ENCODE assay signal across 1 cellular context in the genomic region with DNA sequence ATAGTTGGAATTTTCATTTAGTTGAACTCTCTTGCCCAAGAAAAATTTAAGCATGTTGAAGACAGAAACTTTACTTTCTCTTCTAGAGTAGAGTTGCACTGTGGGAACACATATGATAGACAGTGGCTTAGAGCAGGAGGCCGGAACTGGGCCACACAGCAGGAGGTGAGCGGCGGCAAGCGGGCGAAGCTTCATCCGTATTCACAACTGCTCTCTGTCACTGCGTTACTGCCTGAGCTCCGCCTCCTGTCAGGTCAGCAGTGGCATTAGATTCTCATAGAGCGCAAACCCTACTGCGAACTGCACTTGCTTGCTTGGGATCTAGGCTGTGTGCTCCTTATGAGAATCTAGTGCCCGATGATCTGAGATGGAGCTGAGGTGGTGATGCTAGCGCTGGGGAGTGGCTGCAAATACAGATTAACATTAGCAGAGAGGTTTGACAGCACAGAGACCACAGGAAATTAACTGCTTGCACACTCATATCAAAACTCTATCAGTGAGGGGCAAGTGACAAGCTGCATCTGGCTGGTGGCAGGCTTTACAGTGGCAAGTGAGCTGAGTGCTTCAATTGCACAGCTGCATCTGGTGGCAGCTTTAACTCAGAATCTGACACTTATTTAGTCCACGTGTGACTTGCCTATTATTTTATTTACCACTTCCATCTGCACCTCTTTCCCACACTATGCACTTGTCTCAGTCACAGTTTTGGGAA.
TF ChIP-seq lines count a peak whose summit lies in the region.

No MANE protein-coding gene starts in this region.

TF ChIP-seq in GM23338, 12 proteins besides CTCF, POLR2A, EP300 and RAD21 (continued from another document):
- TF ChIP-seq ZNF462 (CRISPR knock-in tag; IDR thresholded peaks at IDR 0.05) (no peak), EZH2 (IDR thresholded peaks at IDR 0.05; ENCODE audit: low read depth, unreplicated experiment) (no peak), EZH2phosphoT487 (IDR thresholded peaks at IDR 0.05; ENCODE audit: unreplicated experiment) (no peak), POLR2AphosphoS5 (IDR thresholded peaks at IDR 0.05; ENCODE audit: low read depth) (no peak), NANOG (IDR thresholded peaks at IDR 0.05; ENCODE audit: borderline replicate concordance) (no peak), ZNF331 (CRISPR knock-in tag; IDR thresholded peaks at IDR 0.05; ENCODE audit: low read depth) (no peak), ZNF114 (CRISPR knock-in tag; IDR thresholded peaks at IDR 0.05) (no peak), STAT1 (IDR thresholded peaks at IDR 0.05; ENCODE audit: unreplicated experiment) (no peak), JUNB (IDR thresholded peaks at IDR 0.05; ENCODE audit: unreplicated experiment) (no peak)
- TF ChIP-seq, protein P1, sequence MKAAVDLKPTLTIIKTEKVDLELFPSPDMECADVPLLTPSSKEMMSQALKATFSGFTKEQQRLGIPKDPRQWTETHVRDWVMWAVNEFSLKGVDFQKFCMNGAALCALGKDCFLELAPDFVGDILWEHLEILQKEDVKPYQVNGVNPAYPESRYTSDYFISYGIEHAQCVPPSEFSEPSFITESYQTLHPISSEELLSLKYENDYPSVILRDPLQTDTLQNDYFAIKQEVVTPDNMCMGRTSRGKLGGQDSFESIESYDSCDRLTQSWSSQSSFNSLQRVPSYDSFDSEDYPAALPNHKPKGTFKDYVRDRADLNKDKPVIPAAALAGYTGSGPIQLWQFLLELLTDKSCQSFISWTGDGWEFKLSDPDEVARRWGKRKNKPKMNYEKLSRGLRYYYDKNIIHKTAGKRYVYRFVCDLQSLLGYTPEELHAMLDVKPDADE (IDR thresholded peaks at IDR 0.05), result no peak
